In the genomic region with DNA sequence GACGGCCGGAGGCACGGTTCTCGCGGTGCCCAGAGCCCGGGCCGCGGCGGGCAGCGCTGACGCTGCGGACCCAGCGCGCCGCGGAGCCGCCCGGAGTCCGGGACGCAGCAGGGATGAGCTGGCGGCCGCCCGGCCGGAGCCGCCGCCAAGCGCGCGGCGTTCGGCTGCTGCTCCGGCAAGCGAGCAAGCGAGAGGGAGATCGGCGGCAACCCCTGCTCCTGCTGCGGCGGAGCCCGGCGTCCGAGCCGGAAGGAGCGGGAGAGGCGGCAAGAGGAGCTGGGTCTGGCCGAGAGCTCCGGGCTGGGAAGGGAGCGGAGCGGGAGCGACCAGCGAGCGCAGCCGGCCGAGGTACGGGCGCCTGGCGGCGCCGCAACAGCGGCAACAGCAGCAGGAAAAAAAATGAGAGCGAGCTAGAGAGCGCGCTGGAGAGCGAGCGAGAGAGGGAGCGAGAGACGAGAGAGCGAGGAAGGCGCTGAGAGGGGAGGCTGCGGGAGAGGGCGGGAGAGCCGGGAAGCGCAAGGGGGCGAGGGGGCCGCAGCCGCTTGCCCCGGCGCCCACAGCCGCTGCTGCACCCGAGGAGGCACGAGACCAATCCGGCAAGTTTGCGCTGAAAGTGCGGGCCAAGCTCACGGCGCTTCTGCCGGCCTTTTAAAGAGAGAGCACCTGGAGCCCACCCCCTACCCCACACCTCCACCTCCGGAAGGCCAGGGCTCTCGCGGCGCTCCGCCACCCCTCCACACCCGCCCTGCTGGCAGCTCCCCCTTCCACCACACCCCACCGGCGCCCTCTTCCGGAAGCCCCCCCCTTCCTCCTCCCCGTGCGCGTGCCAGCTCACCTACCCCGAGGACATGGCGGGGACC, we compare ENCODE assay signal across 8 cellular contexts. TPM values are rescaled to one million over a fixed set of nuclear protein-coding genes. Genes with fewer than 3 reads are reported as not detected.
DNase-seq lines count a peak whose midpoint lies in the region; ATAC-seq and TF ChIP-seq lines count a peak whose summit lies in the region.

No MANE protein-coding gene starts in this region.

- no peak overlapping the region for H3K27ac Mint-ChIP-seq in activated naive CD8-positive, alpha-beta T cell treated with anti-CD3 and anti-CD28 coated beads, Interleukin-2, amount 10 ng/mL, durations not matched to agents 7 days and 5 days

- H3K4me3 Mint-ChIP-seq in activated naive CD8-positive, alpha-beta T cell treated with anti-CD3 and anti-CD28 coated beads, Interleukin-2, amount 10 ng/mL, durations not matched to agents 7 days and 5 days: peak overlapping the region; percentile 55

- H3K27ac ChIP-seq in gastrocnemius medialis: no peak overlapping the region

- intact Hi-C loops in left ventricle myocardium superior (cut with micrococcal nuclease) (loop anchor here (10.0 kb wide), 1 partner anchor 91 kb away; no protein-coding TSS in a partner anchor), gastrocnemius medialis (cut with DNase I; ENCODE audit: low total_unique reads) (no loop called here)

- no peaks in the 10 kb centered on the region for H3K9me3 ChIP-seq in gastrocnemius medialis

- H3K4me3 ChIP-seq in gastrocnemius medialis: peak overlapping the region; percentile 48 to 59 (median 50)

- no peaks in the 10 kb centered on the region for H3K36me3 ChIP-seq in gastrocnemius medialis

- peak; percentile 24 for ATAC-seq in activated naive CD8-positive, alpha-beta T cell treated with anti-CD3 and anti-CD28 coated beads, Interleukin-2, amount 10 ng/mL, durations not matched to agents 7 days and 5 days (ENCODE audit: low read depth)
- ATAC-seq in left ventricle myocardium superior (peak; percentile 65), gastrocnemius medialis (peak; percentile 46 to 54), GM18498 (IDR thresholded peaks at IDR 0.05; ENCODE audit: unreplicated experiment) (no peak), HG02973 (IDR thresholded peaks at IDR 0.05; ENCODE audit: unreplicated experiment) (no peak), GM21717 (IDR thresholded peaks at IDR 0.05; ENCODE audit: unreplicated experiment) (no peak)

- H3K4me1 Mint-ChIP-seq in activated naive CD8-positive, alpha-beta T cell treated with anti-CD3 and anti-CD28 coated beads, Interleukin-2, amount 10 ng/mL, durations not matched to agents 7 days and 5 days: peaks cover 8% of the 10 kb centered on the region

- H3K4me1 ChIP-seq in gastrocnemius medialis: peaks cover 28 to 32% of the 10 kb centered on the region in 2 donors

- in situ Hi-C loops in gastrocnemius medialis (cut with MboI; ENCODE audit: low sequenced_read_pairs in 4 of 4): no loop called here

- POLR2A ChIA-PET in activated naive CD8-positive, alpha-beta T cell treated with anti-CD3 and anti-CD28 coated beads, Interleukin-2, amount 10 ng/mL, durations not matched to agents 7 days and 5 days (lab: Charles Lee): interaction anchor here (0.8 kb wide), 1 partner anchor 10 kb away, joined by 3 read pairs; no protein-coding TSS in a partner anchor

- DNase-seq in Daoy (ENCODE audit: low read depth): peak; percentile 60
- DNase-seq in NCI-H2171 (lab: John Stamatoyannopoulos, UW): peak; percentile 66
- DNase-seq in activated naive CD8-positive, alpha-beta T cell treated with anti-CD3 and anti-CD28 coated beads, Interleukin-2, amount 10 ng/mL, durations not matched to agents 7 days and 5 days: peak; percentile 57
- no peak for DNase-seq in left ventricle myocardium superior
- DNase-seq in gastrocnemius medialis: no peak

- peaks cover 51% of the 10 kb centered on the region for H3K27me3 Mint-ChIP-seq in activated naive CD8-positive, alpha-beta T cell treated with anti-CD3 and anti-CD28 coated beads, Interleukin-2, amount 10 ng/mL, durations not matched to agents 7 days and 5 days

- no peaks in the 10 kb centered on the region for H3K36me3 Mint-ChIP-seq in activated naive CD8-positive, alpha-beta T cell treated with anti-CD3 and anti-CD28 coated beads, Interleukin-2, amount 10 ng/mL, durations not matched to agents 7 days and 5 days

- no peaks in the 10 kb centered on the region for H3K9me3 Mint-ChIP-seq in activated naive CD8-positive, alpha-beta T cell treated with anti-CD3 and anti-CD28 coated beads, Interleukin-2, amount 10 ng/mL, durations not matched to agents 7 days and 5 days

- TF ChIP-seq POLR2A in gastrocnemius medialis (IDR thresholded peaks at IDR 0.05): no peak

- H3K27me3 ChIP-seq in gastrocnemius medialis: peaks cover 40 to 44% (median 43%) of the 10 kb centered on the region in 3 donors

- no peak for TF ChIP-seq CTCF in gastrocnemius medialis (IDR thresholded peaks at IDR 0.05 in 4 of 5, conservative IDR thresholded peaks at IDR 0.05 in 1 of 5)

RNA-seq across cellular contexts. Expression of a gene that starts 0.5 kb away (rescaled TPM):
- 0.06 TPM in 1 of 2 replicates, not detected in the other for total RNA-seq in Daoy (2014; rRNA removed; shearing (Covaris generic))
- under 1 TPM; 0.14 to 0.44 TPM for total RNA-seq in activated naive CD8-positive, alpha-beta T cell treated with anti-CD3 and anti-CD28 coated beads, Interleukin-2, amount 10 ng/mL, durations not matched to agents 7 days and 5 days
- total RNA-seq in left ventricle myocardium superior (not detected), gastrocnemius medialis (under 1 TPM in 1 of 4 donors, not detected in 3; 0.03 TPM)

Comparison
In these comparisons a context has a peak if more than half of its experiments do, and no peak if none do; other contexts are left out.
1. DNase-seq: peak in Daoy (single experiment), NCI-H2171 (single experiment) and activated naive CD8-positive, alpha-beta T cell treated with anti-CD3 and anti-CD28 coated beads, Interleukin-2, amount 10 ng/mL, durations not matched to agents 7 days and 5 days (single experiment); none in left ventricle myocardium superior (single experiment) and gastrocnemius medialis (0 of 2).
2. ATAC-seq: peak in activated naive CD8-positive, alpha-beta T cell treated with anti-CD3 and anti-CD28 coated beads, Interleukin-2, amount 10 ng/mL, durations not matched to agents 7 days and 5 days (single experiment), left ventricle myocardium superior (single experiment) and gastrocnemius medialis (2 of 2); none in GM18498 (single experiment), HG02973 (single experiment) and GM21717 (single experiment).